25 cellular contexts compared by ENCODE assay signal in the genomic region with DNA sequence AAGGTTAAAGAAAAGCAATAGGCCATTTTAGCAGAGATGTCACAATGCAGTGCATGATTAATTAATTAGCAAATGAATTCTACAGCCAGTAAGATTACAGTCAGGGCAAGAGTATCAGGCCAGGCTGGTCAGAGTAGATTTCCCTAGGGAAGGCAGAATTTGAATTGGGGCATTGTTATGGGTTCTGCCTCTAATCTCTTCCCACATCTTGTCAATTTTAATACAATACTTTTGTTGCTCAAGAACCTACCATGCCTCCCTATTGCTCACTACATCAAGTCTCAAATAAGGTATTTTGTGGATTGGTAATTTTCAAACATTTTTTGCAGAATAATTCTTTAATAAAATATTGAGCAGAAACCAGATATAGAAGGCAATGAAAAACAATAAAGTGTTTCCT.
"Had no signal": no experiment of that assay in that cellular context is flagged by ENCODE, and none has a peak within 500 bp of the region (broad histone marks: within the 10 kb centered on the region; RNA-seq: fewer than 3 reads in every experiment).

No MANE protein-coding gene starts in this region.

- H3K9me3 Mint-ChIP-seq: activated CD4-positive, alpha-beta memory T cell treated with anti-CD3 and anti-CD28 coated beads for 36 hours; activated T-helper 1 cell treated with anti-CD3 and anti-CD28 coated beads, Interleukin-12 subunit alpha, Interleukin-12 subunit beta, Interleukin-2, Interleukin-4 antibody, amounts not matched to agents 30 ng/mL and 10 ng/mL and 1 ng/mL, durations not matched to agents 14 hours and 24 hours and 36 hours; brain; stimulated activated memory B cell treated with anti-CD40 and anti-IgM and Interleukin-4, amounts not matched to agents 10 μg/mL and 1 μg/mL and 100 μg/mL, for 72 hours had no signal

- DNase-seq: activated CD4-positive, alpha-beta memory T cell treated with anti-CD3 and anti-CD28 coated beads for 36 hours; activated CD4-positive, alpha-beta T cell treated with anti-CD3 and anti-CD28 coated beads for 36 hours; activated T-cell treated with anti-CD3 and anti-CD28 coated beads for 4 hours; amygdala; central memory CD4-positive, alpha-beta T cell; colonic mucosa; endodermal cell; foreskin melanocyte; kidney; mammary epithelial cell; midbrain; ovary; right lobe of liver; stimulated activated CD4-positive, alpha-beta T cell treated with anti-CD3 and anti-CD28 coated beads, Interleukin-4, amount 100 ng/mL, for 4 hours; SW 1271; T-helper 2 cell; testis; upper lobe of left lung; WERI-Rb-1 had no signal

- H3K9me3 ChIP-seq: colonic mucosa, ovary, right lobe of liver, testis, upper lobe of left lung had no signal

- H3K4me1 ChIP-seq: colonic mucosa had no signal

- H3K36me3 Mint-ChIP-seq: activated CD4-positive, alpha-beta memory T cell treated with anti-CD3 and anti-CD28 coated beads for 36 hours; activated naive CD8-positive, alpha-beta T cell; brain; stimulated activated memory B cell treated with anti-CD40 and anti-IgM and Interleukin-4, amounts not matched to agents 10 μg/mL and 1 μg/mL and 100 μg/mL, for 72 hours had no signal

- H3K27me3 ChIP-seq: colonic mucosa, ovary, right lobe of liver, testis, upper lobe of left lung had no signal

- H3K4me3 ChIP-seq: colonic mucosa, ovary, right lobe of liver, smooth muscle cell, testis, upper lobe of left lung had no signal

- H3K27ac Mint-ChIP-seq: activated CD4-positive, alpha-beta memory T cell treated with anti-CD3 and anti-CD28 coated beads for 36 hours; activated CD4-positive, alpha-beta T cell treated with anti-CD3 and anti-CD28 coated beads for 36 hours; activated naive CD8-positive, alpha-beta T cell; endodermal cell; stimulated activated memory B cell treated with anti-CD40 and anti-IgM and Interleukin-4, amounts not matched to agents 10 μg/mL and 1 μg/mL and 100 μg/mL, for 72 hours had no signal

- H3K4me1 Mint-ChIP-seq: activated CD4-positive, alpha-beta T cell treated with anti-CD3 and anti-CD28 coated beads for 36 hours; stimulated activated memory B cell treated with anti-CD40 and anti-IgM and Interleukin-4, amounts not matched to agents 10 μg/mL and 1 μg/mL and 100 μg/mL, for 72 hours had no signal

- H3K27me3 Mint-ChIP-seq: activated CD4-positive, alpha-beta memory T cell treated with anti-CD3 and anti-CD28 coated beads for 36 hours; activated CD4-positive, alpha-beta T cell treated with anti-CD3 and anti-CD28 coated beads for 36 hours; activated naive CD8-positive, alpha-beta T cell; stimulated activated memory B cell treated with anti-CD40 and anti-IgM and Interleukin-4, amounts not matched to agents 10 μg/mL and 1 μg/mL and 100 μg/mL, for 72 hours had no signal

- ATAC-seq: left lobe of liver; stimulated activated memory B cell treated with anti-CD40 and anti-IgM and Interleukin-4, amounts not matched to agents 10 μg/mL and 1 μg/mL and 100 μg/mL, for 72 hours had no signal

- FAIRE-seq: kidney had no signal

- H3K4me2 ChIP-seq: smooth muscle cell had no signal

- H3K27ac ChIP-seq: colonic mucosa, ovary, right lobe of liver, WERI-Rb-1 had no signal

- H3K36me3 ChIP-seq: colonic mucosa, ovary, right lobe of liver, upper lobe of left lung had no signal

- H3K4me3 Mint-ChIP-seq: activated CD4-positive, alpha-beta memory T cell treated with anti-CD3 and anti-CD28 coated beads for 36 hours; activated CD4-positive, alpha-beta T cell treated with anti-CD3 and anti-CD28 coated beads for 36 hours; activated naive CD8-positive, alpha-beta T cell; activated T-helper 1 cell treated with anti-CD3 and anti-CD28 coated beads, Interleukin-12 subunit alpha, Interleukin-12 subunit beta, Interleukin-2, Interleukin-4 antibody, amounts not matched to agents 30 ng/mL and 10 ng/mL and 1 ng/mL, durations not matched to agents 14 hours and 24 hours and 36 hours; brain; endodermal cell; stimulated activated memory B cell treated with anti-CD40 and anti-IgM and Interleukin-4, amounts not matched to agents 10 μg/mL and 1 μg/mL and 100 μg/mL, for 72 hours had no signal
